In the genomic region with DNA sequence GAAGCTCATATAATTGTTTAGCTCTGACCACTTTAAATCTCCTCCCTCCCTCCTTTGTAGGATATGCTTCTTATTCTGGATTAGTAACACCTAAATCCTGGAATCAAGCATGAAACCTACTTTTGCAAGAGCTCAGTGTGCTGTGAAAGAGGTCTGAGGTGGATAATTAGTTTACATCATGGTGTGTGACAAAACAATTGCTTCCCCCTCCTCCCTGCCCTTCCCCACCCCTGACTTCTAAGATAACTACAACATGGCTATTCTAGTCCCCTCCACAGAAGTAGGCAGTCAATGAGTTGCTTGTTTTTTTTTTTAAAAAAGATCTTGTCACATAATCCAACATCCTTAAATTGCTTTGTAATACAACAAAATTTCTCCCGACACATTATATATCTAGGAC, we compare ENCODE assay signal across 21 cellular contexts.
"Had no signal": no experiment of that assay in that cellular context is flagged by ENCODE, and none has a peak within 500 bp of the region (broad histone marks: within the 10 kb centered on the region; RNA-seq: fewer than 3 reads in every experiment).

No MANE protein-coding gene starts in this region.

- H3K27me3 ChIP-seq: neutrophil, suprapubic skin, transverse colon, upper lobe of right lung, uterus had no signal

- H3K9ac ChIP-seq: parathyroid adenoma had no signal

- H3K4me3 Mint-ChIP-seq: effector memory CD8-positive, alpha-beta T cell; naive thymus-derived CD8-positive, alpha-beta T cell; stimulated activated naive CD8-positive, alpha-beta T cell treated with anti-CD3 and anti-CD28 coated beads, Interleukin-15, amount 100 ng/mL, for 72 hours had no signal

- H3K27me3 Mint-ChIP-seq: effector memory CD8-positive, alpha-beta T cell; progenitor cell of endocrine pancreas had no signal

- H2AFZ ChIP-seq: parathyroid adenoma had no signal

- ATAC-seq: effector memory CD8-positive, alpha-beta T cell; left ventricle myocardium superior; lower lobe of right lung; naive thymus-derived CD8-positive, alpha-beta T cell; sciatic nerve; stimulated activated naive CD8-positive, alpha-beta T cell treated with anti-CD3 and anti-CD28 coated beads, Interleukin-15, amount 100 ng/mL, for 72 hours; upper lobe of right lung had no signal

- DNase-seq: cortex of kidney; effector memory CD8-positive, alpha-beta T cell; head of caudate nucleus; left ventricle myocardium superior; lower lobe of right lung; naive thymus-derived CD8-positive, alpha-beta T cell; stimulated activated CD4-positive, alpha-beta T cell treated with anti-CD3 and anti-CD28 coated beads, Interleukin-12 subunit alpha, Interleukin-12 subunit beta, amount 100 ng/mL, for 4 hours; stimulated activated CD4-positive, alpha-beta T cell treated with anti-CD3 and anti-CD28 coated beads, Interleukin-1b, Interleukin-23, amount 100 ng/mL, for 48 hours; stimulated activated CD4-positive, alpha-beta T cell treated with anti-CD3 and anti-CD28 coated beads, Interleukin-4, amount 100 ng/mL, for 1 hour; stimulated activated CD8-positive, alpha-beta memory T cell treated with anti-CD3 and anti-CD28 coated beads, Interleukin-4, amount 100 ng/mL, for 48 hours; stimulated activated naive CD4-positive, alpha-beta T cell; stimulated activated naive CD8-positive, alpha-beta T cell treated with anti-CD3 and anti-CD28 coated beads, Interleukin-15, amount 100 ng/mL, for 72 hours; transverse colon; upper lobe of right lung; uterus had no signal

- H3K4me1 Mint-ChIP-seq: naive thymus-derived CD8-positive, alpha-beta T cell; stimulated activated naive CD8-positive, alpha-beta T cell treated with anti-CD3 and anti-CD28 coated beads, Interleukin-15, amount 100 ng/mL, for 72 hours had no signal

- H3K9me3 ChIP-seq: lower lobe of right lung, neutrophil, suprapubic skin, transverse colon, upper lobe of right lung, uterus had no signal

- H3K9me3 Mint-ChIP-seq: effector memory CD8-positive, alpha-beta T cell; stimulated activated naive CD8-positive, alpha-beta T cell treated with anti-CD3 and anti-CD28 coated beads, Interleukin-15, amount 100 ng/mL, for 72 hours had no signal

- H3K36me3 Mint-ChIP-seq: naive thymus-derived CD8-positive, alpha-beta T cell had no signal

- H3K4me2 ChIP-seq: smooth muscle cell had no signal

- H3K79me2 ChIP-seq: parathyroid adenoma had no signal

- H3K36me3 ChIP-seq: lower lobe of right lung, neutrophil, suprapubic skin, transverse colon, upper lobe of right lung, uterus had no signal

- H3K4me1 ChIP-seq: lower lobe of right lung, parathyroid adenoma, suprapubic skin, transverse colon, upper lobe of right lung, uterus had no signal

- H3K27ac Mint-ChIP-seq: effector memory CD8-positive, alpha-beta T cell; naive thymus-derived CD8-positive, alpha-beta T cell; progenitor cell of endocrine pancreas; stimulated activated naive CD8-positive, alpha-beta T cell treated with anti-CD3 and anti-CD28 coated beads, Interleukin-15, amount 100 ng/mL, for 72 hours had no signal

- H3K27ac ChIP-seq: lower lobe of right lung, neutrophil, parathyroid adenoma, suprapubic skin, transverse colon, upper lobe of right lung, uterus had no signal

- H3K4me3 ChIP-seq: lower lobe of right lung, smooth muscle cell, suprapubic skin, transverse colon, upper lobe of right lung, uterus had no signal
